12 cellular contexts compared by ENCODE assay signal in the genomic region with DNA sequence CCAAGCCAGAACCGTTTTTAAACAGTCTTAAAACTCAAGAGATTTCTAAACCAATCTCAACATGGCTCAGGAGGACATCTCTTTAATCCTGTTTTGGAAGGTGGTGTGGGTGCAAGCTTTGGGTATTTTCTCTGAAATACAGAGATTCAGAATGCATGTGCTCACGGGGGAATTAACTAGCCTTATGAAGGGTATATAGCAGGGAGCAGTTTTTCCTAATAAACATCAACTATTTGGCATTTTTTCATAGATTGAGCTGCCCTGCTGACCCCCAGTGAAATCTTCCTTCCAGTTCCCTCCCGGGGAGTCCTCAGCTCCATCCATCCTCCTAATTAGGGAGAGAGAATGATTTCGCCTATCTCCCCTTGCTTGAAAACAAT.
A peak's percentile ranks its signal among the peaks of the same experiment; 100 is the strongest.
DNase-seq lines count a peak whose midpoint lies in the region; ATAC-seq and TF ChIP-seq lines count a peak whose summit lies in the region.
"Had no signal": no experiment of that assay in that cellular context is flagged by ENCODE, and none has a peak within 500 bp of the region (broad histone marks: within the 10 kb centered on the region; RNA-seq: fewer than 3 reads in every experiment).

No MANE protein-coding gene starts in this region.

- H2BK12ac ChIP-seq in trophoblast cell (ENCODE audit: low read length) = peak overlapping the region; percentile 98

- WGBS in esophagus squamous epithelium, 2 donors = 72 to 73% methylated on average over 4 of the region's 4 CpGs
- WGBS in trophoblast cell (ENCODE audit: extremely low coverage, insufficient coverage, insufficient read length) = no CpG with 5 or more reads among the region's 4 CpGs

- peak overlapping the region; percentile 97 for H4K91ac ChIP-seq in trophoblast cell (ENCODE audit: low read depth, low read length)

- H4K20me1 ChIP-seq in Loucy (ENCODE audit: insufficient read depth, low read length, poor library complexity, severe bottlenecking) = no peaks in the 10 kb centered on the region

- H3K9me2 ChIP-seq in Loucy (replicated peaks; ENCODE audit: low read depth, low read length) = no peaks in the 10 kb centered on the region

- H3K79me1 ChIP-seq in trophoblast cell (ENCODE audit: low read length) = peaks cover 57% of the 10 kb centered on the region

- H3K4me3 ChIP-seq in ACC112 (ENCODE audit: low read depth, low read length) (peak overlapping the region; percentile 7; the same call in 1 of the 2 replicates), Loucy (ENCODE audit: low read length, poor library complexity, severe bottlenecking) (no peak overlapping the region), esophagus squamous epithelium (no peak overlapping the region), trophoblast cell (ENCODE audit: low read depth, low read length) (no peak overlapping the region)

- DNase-seq in esophagus squamous epithelium (lab: John Stamatoyannopoulos, UW) (no peak), trophoblast cell (no peak), NCI-H345 treated with DMSO at 0.1 percent for 48 hours (lab: John Stamatoyannopoulos, UW; ENCODE audit: unreplicated experiment) (no peak), DMS153 (lab: John Stamatoyannopoulos, UW) (no peak), left colon (no peak)
- DNase-seq: activated naive CD8-positive, alpha-beta T cell treated with anti-CD3 and anti-CD28 coated beads, Interleukin-2, amount 50 U/mL, for 24 hours; stimulated activated CD4-positive, alpha-beta T cell treated with anti-CD3 and anti-CD28 coated beads, Interleukin-4, amount 100 ng/mL, for 4 hours; substantia nigra; T-helper 9 cell had no signal

- H2BK5ac ChIP-seq in trophoblast cell (ENCODE audit: low read depth, low read length, poor library complexity) = peak overlapping the region; percentile 92

- peaks cover 58% of the 10 kb centered on the region for H3K4me1 ChIP-seq in ACC112 (ENCODE audit: control insufficient read depth, insufficient read depth, low read length, unreplicated experiment)
- H3K4me1 ChIP-seq in Loucy (ENCODE audit: insufficient read depth, low read length, poor library complexity, severe bottlenecking) = peaks cover 35% of the 10 kb centered on the region
- peaks cover 24 to 61% (median 29%) of the 10 kb centered on the region in 3 donors for H3K4me1 ChIP-seq in esophagus squamous epithelium
- H3K4me1 ChIP-seq in trophoblast cell (ENCODE audit: control insufficient read depth in 1 of 2, insufficient read depth in 2 of 2, low read length in 2 of 2) = peaks cover 57 to 59% of the 10 kb centered on the region in 2 experiments

- H3K4me2 ChIP-seq in Loucy (ENCODE audit: low read depth, low read length, poor library complexity, severe bottlenecking) = peak overlapping the region; percentile 7
- peak overlapping the region; percentile 47 for H3K4me2 ChIP-seq in trophoblast cell (ENCODE audit: low read length)

- H3K36me3 ChIP-seq in ACC112 (ENCODE audit: insufficient read depth, low read length) (0 out of 2 replicates have a peak, but pooled peaks cover 3% of the 10 kb centered on the region), Loucy (ENCODE audit: insufficient read depth, low read length) (no peaks in the 10 kb centered on the region), esophagus squamous epithelium (peaks cover 0 to 4% (median 0%) of the 10 kb centered on the region in 3 donors), trophoblast cell (ENCODE audit: control insufficient read depth in 1 of 2, insufficient read depth in 2 of 2, low read length in 2 of 2) (no peaks in the 10 kb centered on the region)

- H2AFZ ChIP-seq in ACC112 (ENCODE audit: low read length, unreplicated experiment) = no peak overlapping the region
- H2AFZ ChIP-seq in Loucy (ENCODE audit: low read length) = no peak overlapping the region
- H2AFZ ChIP-seq in trophoblast cell (ENCODE audit: insufficient read depth, low read length, poor library complexity) = no peak overlapping the region

- intact Hi-C loops in esophagus squamous epithelium (cut with DNase I) = no loop called here
- intact Hi-C loops in left colon (cut with DNase I, micrococcal nuclease) = no loop called here

- H2AK5ac ChIP-seq in trophoblast cell (ENCODE audit: low read length) = peak overlapping the region; percentile 44

- peak overlapping the region; percentile 97 for H2BK120ac ChIP-seq in trophoblast cell (ENCODE audit: insufficient read depth, low read length, poor library complexity)

- H3K9me3 ChIP-seq in Loucy (ENCODE audit: insufficient read depth, low read depth, low read length) = no peaks in the 10 kb centered on the region
- no peaks in the 10 kb centered on the region for H3K9me3 ChIP-seq in esophagus squamous epithelium
- H3K9me3 ChIP-seq in trophoblast cell (ENCODE audit: insufficient read depth, low read depth, low read length) = no peaks in the 10 kb centered on the region

- TF ChIP-seq CTCF in Loucy (conservative IDR thresholded peaks at IDR 0.05; ENCODE audit: low read length) (no peak), esophagus squamous epithelium (IDR thresholded peaks at IDR 0.05) (no peak)

- H3K9ac ChIP-seq in Loucy (ENCODE audit: low read depth, low read length, poor library complexity, severe bottlenecking) (no peak overlapping the region), trophoblast cell (ENCODE audit: low read length) (no peak overlapping the region)

- peak overlapping the region; percentile 42 for H3K4ac ChIP-seq in trophoblast cell (ENCODE audit: low read depth, low read length)

- no peak overlapping the region for H3K23ac ChIP-seq in trophoblast cell (ENCODE audit: low read length)

- H4K8ac ChIP-seq in trophoblast cell (ENCODE audit: low read depth, low read length) = peak overlapping the region; percentile 52

- peaks cover 9% of the 10 kb centered on the region for H3K79me2 ChIP-seq in ACC112 (ENCODE audit: control insufficient read depth, insufficient read depth, low read length, unreplicated experiment)
- H3K79me2 ChIP-seq in Loucy (ENCODE audit: insufficient read depth, low read length) = no peaks in the 10 kb centered on the region
- peaks cover 10% of the 10 kb centered on the region for H3K79me2 ChIP-seq in trophoblast cell (ENCODE audit: control insufficient read depth, insufficient read depth, low read length, poor library complexity)

- H3K27me3 ChIP-seq in ACC112 (ENCODE audit: insufficient read depth, low read length) (no peaks in the 10 kb centered on the region), Loucy (ENCODE audit: insufficient read depth, low read length, poor library complexity, severe bottlenecking) (no peaks in the 10 kb centered on the region), esophagus squamous epithelium (no peaks in the 10 kb centered on the region), trophoblast cell (ENCODE audit: insufficient read depth, low read length) (no peaks in the 10 kb centered on the region)

- no peak for TF ChIP-seq POLR2A in esophagus squamous epithelium (IDR thresholded peaks at IDR 0.05)

- H3K27ac ChIP-seq in ACC112 (ENCODE audit: low read depth, low read length) (peak overlapping the region; percentile 79), esophagus squamous epithelium (peak overlapping the region in 3 of 4 donors; percentile 0 to 61 (median 56)), trophoblast cell (ENCODE audit: low read depth, low read length) (peak overlapping the region; percentile 93)

- no peaks in the 10 kb centered on the region for H3F3A ChIP-seq in Loucy (ENCODE audit: low read depth)

- ATAC-seq in GM21381 (IDR thresholded peaks at IDR 0.05; ENCODE audit: unreplicated experiment) = no peak
- no peak for ATAC-seq in left colon
- ATAC-seq: activated naive CD8-positive, alpha-beta T cell treated with anti-CD3 and anti-CD28 coated beads, Interleukin-2, amount 50 U/mL, for 24 hours had no signal

- no peak overlapping the region for H4K12ac ChIP-seq in trophoblast cell (ENCODE audit: low read depth, low read length)

- no peak overlapping the region for H3K18ac ChIP-seq in trophoblast cell (ENCODE audit: low read length)

- peak overlapping the region; percentile 93 for H3K14ac ChIP-seq in trophoblast cell (ENCODE audit: low read length)
